9 cellular contexts compared by ENCODE assay signal in genomic region chr11:63802637-63803414, GRCh38. TPM values are rescaled to one million over a fixed set of nuclear protein-coding genes. Genes with fewer than 3 reads are reported as not detected.
A peak's percentile ranks its signal among the peaks of the same experiment; 100 is the strongest.
DNase-seq lines count a peak whose midpoint lies in the region; ATAC-seq and TF ChIP-seq lines count a peak whose summit lies in the region.
"Had no signal": no experiment of that assay in that cellular context is flagged by ENCODE, and none has a peak within 500 bp of the region (broad histone marks: within the 10 kb centered on the region; RNA-seq: fewer than 3 reads in every experiment).

No MANE protein-coding gene starts in this region.

- H3K27ac ChIP-seq in HEK293 (ENCODE audit: extremely low read depth, low read depth, low read length): 0 out of 2 replicates have a peak overlapping the region, but pooled peaks have one; percentile 17
- H3K27ac ChIP-seq in Panc1 (ENCODE audit: low read length): peak overlapping the region; percentile 55

- peak; percentile 83 for ATAC-seq in Panc1
- no peak for ATAC-seq in HG03139 (IDR thresholded peaks at IDR 0.05; ENCODE audit: unreplicated experiment)
- no peak for ATAC-seq in HG02938 (IDR thresholded peaks at IDR 0.05; ENCODE audit: unreplicated experiment)

- in situ Hi-C loops in Panc1 (cut with HindIII; ENCODE audit: low pct_unique_long_range_greater_than_20kb, low sequenced_read_pairs): no loop called here

- DNase-seq in A172 (ENCODE audit: low spot score) (peak; percentile 46), Panc1 (ENCODE audit: low read depth, low spot score) (peak; percentile 67), fibroblast of the aortic adventitia (ENCODE audit: low read depth) (peak; percentile 21), GM10248 (ENCODE audit: extremely low spot score) (no peak)
- no peak for DNase-seq in activated effector memory CD4-positive, alpha-beta T cell treated with anti-CD3 and anti-CD28 coated beads, Interleukin-2, amount 50 U/mL, for 16 hours
- DNase-seq: CD4-positive, alpha-beta T cell had no signal

- no peaks in the 10 kb centered on the region for H3K36me3 ChIP-seq in HEK293 (ENCODE audit: control insufficient read depth in 2 of 2, insufficient read depth in 1 of 2, low read length in 2 of 2)
- H3K36me3 ChIP-seq in Panc1 (ENCODE audit: control insufficient read depth, insufficient read depth, low read length): no peaks in the 10 kb centered on the region

- H3K4me1 ChIP-seq in HEK293 (ENCODE audit: control insufficient read depth, insufficient read depth, low read length): peaks cover 4% of the 10 kb centered on the region; the same call in 1 of the 2 replicates
- peaks cover 19% of the 10 kb centered on the region for H3K4me1 ChIP-seq in Panc1 (ENCODE audit: control insufficient read depth, insufficient read depth, low read length)

- H3K9me3 ChIP-seq in HEK293 (ENCODE audit: control insufficient read depth, insufficient read depth, low read depth, low read length): no peaks in the 10 kb centered on the region
- H3K9me3 ChIP-seq in Panc1 (ENCODE audit: control insufficient read depth, insufficient read depth, low read depth, low read length): no peaks in the 10 kb centered on the region

- no peak overlapping the region for H3K4me3 ChIP-seq in HEK293 (ENCODE audit: low read depth, low read length)
- H3K4me3 ChIP-seq in Panc1 (ENCODE audit: low read depth in 2 of 2, low read length in 2 of 2): no peak overlapping the region
- no peak overlapping the region for H3K4me3 ChIP-seq in fibroblast of the aortic adventitia (ENCODE audit: low read depth, low read length)

- BruUV-seq in Panc1 (replicated peaks; lab: Mats Ljungman, UMichigan): no TSS peak

- no peak for TF ChIP-seq CTCF in HEK293 (tag by site-specific recombination; IDR thresholded peaks at IDR 0.05)
- no peak for TF ChIP-seq CTCF in Panc1 (IDR thresholded peaks at IDR 0.05)
- TF ChIP-seq CTCF in fibroblast of the aortic adventitia (IDR thresholded peaks at IDR 0.05; ENCODE audit: insufficient read depth, low read length): no peak
- TF ChIP-seq CTCF in GM10248 (IDR thresholded peaks at IDR 0.05; ENCODE audit: control extremely low read depth, extremely low read depth, low read depth, missing control alignments): no peak

- intact Hi-C loops in Panc1 (cut with micrococcal nuclease; ENCODE audit: unreplicated experiment): no loop called here

- POLR2A ChIA-PET in HEK293 (lab: Yijun Ruan, JAX): interaction anchor here (0.7 to 1.6 kb wide), 5 partner anchors 11 to 195 kb away, joined by 3 to 7 read pairs (median 3); partner anchors contain the start of gene ZFTA
- POLR2A ChIA-PET in Panc1 (lab: Charles Lee): interaction anchor here (0.6 kb wide), 1 partner anchor 10 kb away, joined by 4 read pairs; no protein-coding TSS in a partner anchor
- POLR2A ChIA-PET in GM10248 (lab: Yijun Ruan, JAX): interaction anchor here (0.5 kb wide), 1 partner anchor 918 kb away, joined by 4 read pairs; no protein-coding TSS in a partner anchor

- CTCF ChIA-PET in HEK293 (lab: Yijun Ruan, JAX): interaction anchor here (0.6 to 1.2 kb wide), 3 partner anchors 35 to 53 kb away, joined by 3 read pairs; no protein-coding TSS in a partner anchor
- CTCF ChIA-PET in Panc1 (lab: Charles Lee): interaction anchor here (0.6 to 1.1 kb wide), 2 partner anchors 8 to 143 kb away, joined by 3 to 8 read pairs; no protein-coding TSS in a partner anchor
- CTCF ChIA-PET in GM10248 (lab: Yijun Ruan, JAX): interaction anchor here (0.9 to 1.8 kb wide), 2 partner anchors 9 to 35 kb away, joined by 5 read pairs; no protein-coding TSS in a partner anchor

- H3K27me3 ChIP-seq in Panc1 (ENCODE audit: control insufficient read depth, insufficient read depth, low read length): no peaks in the 10 kb centered on the region

TF ChIP-seq in HEK293, 187 proteins besides CTCF, POLR2A, EP300 and RAD21 (continues in another document):
- TF ChIP-seq ZSCAN16 (tag by site-specific recombination; IDR thresholded peaks at IDR 0.05) (no peak), ZNF654 (tag by site-specific recombination; IDR thresholded peaks at IDR 0.05; ENCODE audit: low read depth) (no peak), ZSCAN5A (tag by site-specific recombination; IDR thresholded peaks at IDR 0.05) (no peak), ZNF548 (tag by site-specific recombination; IDR thresholded peaks at IDR 0.05) (no peak), PRDM6 (tag by site-specific recombination; IDR thresholded peaks at IDR 0.05) (no peak), ZNF366 (tag by site-specific recombination; conservative IDR thresholded peaks at IDR 0.05) (peak; percentile 34; the same call in 1 of the 2 replicates), ZNF660 (tag by site-specific recombination; IDR thresholded peaks at IDR 0.05) (peak; percentile 46; the same call in 1 of the 2 replicates), ZNF521 (tag by site-specific recombination; IDR thresholded peaks at IDR 0.05) (no peak), SP7 (tag by site-specific recombination; IDR thresholded peaks at IDR 0.05) (peak; percentile 94), ZNF335 (tag by site-specific recombination; conservative IDR thresholded peaks at IDR 0.05) (peak; percentile 47), ZNF133 (tag by site-specific recombination; IDR thresholded peaks at IDR 0.05) (no peak), ZNF157 (tag by site-specific recombination; IDR thresholded peaks at IDR 0.05) (no peak), ZNF580 (tag by site-specific recombination; IDR thresholded peaks at IDR 0.05) (no peak), ZNF747 (tag by site-specific recombination; IDR thresholded peaks at IDR 0.05) (no peak), GLIS2 (tag by site-specific recombination; IDR thresholded peaks at IDR 0.05) (no peak), ZBTB6 (tag by site-specific recombination; IDR thresholded peaks at IDR 0.05) (no peak), ZEB2 (tag by site-specific recombination; IDR thresholded peaks at IDR 0.05) (peak; percentile 61; the same call in 1 of the 2 replicates), ZNF610 (tag by site-specific recombination; IDR thresholded peaks at IDR 0.05; ENCODE audit: borderline replicate concordance) (no peak), ZNF350 (tag by site-specific recombination; IDR thresholded peaks at IDR 0.05) (no peak), ZFP69B (tag by site-specific recombination; IDR thresholded peaks at IDR 0.05) (no peak)

RNA-seq across cellular contexts. Expression of gene SPINDOC, which starts 10.4 kb away (rescaled TPM):
- 23.0 and 40.1 TPM in 2 replicates for total RNA-seq in A172 (2014; rRNA removed; shearing (Covaris generic))
- total RNA-seq in Panc1 (2021; ENCODE audit: unreplicated experiment) (59.1 TPM), fibroblast of the aortic adventitia (ENCODE audit: low replicate concordance) (6.7 and 10.1 TPM in 2 replicates)
- 69.5 TPM for polyA plus RNA-seq in Panc1 (2012; ENCODE audit: insufficient read length)

RNA-seq across cellular contexts. Expression of gene ZFTA, which starts 34.3 kb away (rescaled TPM):
- total RNA-seq in A172 (2014; rRNA removed; shearing (Covaris generic)): 6.2 and 8.5 TPM in 2 replicates
- total RNA-seq in Panc1 (2021; ENCODE audit: unreplicated experiment) (16.1 TPM), fibroblast of the aortic adventitia (ENCODE audit: low replicate concordance) (13.2 and 62.7 TPM in 2 replicates)
- polyA plus RNA-seq in Panc1 (2012; ENCODE audit: insufficient read length): 14.6 TPM

RNA-seq across cellular contexts. Expression of gene MARK2, which starts 36.1 kb away (rescaled TPM):
- total RNA-seq in A172 (2014; rRNA removed; shearing (Covaris generic)): 14.8 TPM in 2 replicates
- total RNA-seq in Panc1 (2021; ENCODE audit: unreplicated experiment) (41.1 TPM), fibroblast of the aortic adventitia (ENCODE audit: low replicate concordance) (11.4 and 12.7 TPM in 2 replicates)
- polyA plus RNA-seq in Panc1 (2012; ENCODE audit: insufficient read length): 28.8 TPM

Comparison
In these comparisons a context has a peak if more than half of its experiments do, and no peak if none do; other contexts are left out.
1. DNase-seq: peak in A172 (single experiment), Panc1 (single experiment) and fibroblast of the aortic adventitia (single experiment); none in GM10248 (single experiment) and activated effector memory CD4-positive, alpha-beta T cell treated with anti-CD3 and anti-CD28 coated beads, Interleukin-2, amount 50 U/mL, for 16 hours (single experiment).